8 cellular contexts compared by ENCODE assay signal in genomic region chr5:59893436-59894227, GRCh38. TPM values are rescaled to one million over a fixed set of nuclear protein-coding genes. Genes with fewer than 3 reads are reported as not detected.
DNase-seq lines count a peak whose midpoint lies in the region; ATAC-seq, FAIRE-seq and TF ChIP-seq lines count a peak whose summit lies in the region.

Gene PDE4D (minus strand): TSS chr5:59893726.

- H3K4me3 ChIP-seq in esophagus squamous epithelium (peak within 1 kb of the TSS in 3 of 4 donors; percentile 27 to 55 (median 35)), mononuclear cell (ENCODE audit: low read length) (no peak within 1 kb of the TSS), upper lobe of left lung (peak within 1 kb of the TSS in 2 of 4 donors; percentile 3 to 29)

- CTCF ChIA-PET in T-cell (lab: Charles Lee) = no interaction called here

- peaks cover 0 to 11% (median 0%) of the 10 kb centered on the region in 3 donors for H3K4me1 ChIP-seq in esophagus squamous epithelium
- peaks cover 4% of the 10 kb centered on the region for H3K4me1 ChIP-seq in mononuclear cell (ENCODE audit: insufficient read depth, low read length)
- H3K4me1 ChIP-seq in upper lobe of left lung = peaks cover 5 to 10% (median 7%) of the 10 kb centered on the region in 4 donors

- peak; percentile 51 for DNase-seq in Ammon's horn (ENCODE audit: low spot score)
- DNase-seq in H54 (ENCODE audit: insufficient read length, low spot score) = peak; percentile 35
- peak in 1 of 34 experiments; percentile 1 for DNase-seq in T-cell
- DNase-seq in esophagus squamous epithelium (lab: John Stamatoyannopoulos, UW) = no peak
- peak; percentile 54 to 84 for DNase-seq in upper lobe of left lung

- H3K4me3 Mint-ChIP-seq in T-cell = peak within 1 kb of the TSS in 1 of 3 donors; percentile 36

- 0 to 11% methylated on average over 4 to 8 of the region's 62 CpGs for WGBS in esophagus squamous epithelium, 2 donors
- 4 to 5% methylated on average over 10 to 42 of the region's 62 CpGs for WGBS in upper lobe of left lung, 2 donors

- intact Hi-C loops in esophagus squamous epithelium (cut with DNase I) = no loop called here

- H3K4me1 Mint-ChIP-seq in T-cell = peaks cover 4 to 10% (median 5%) of the 10 kb centered on the region in 3 donors

- POLR2A ChIA-PET in T-cell (lab: Charles Lee) = no interaction called here

- H3K9me3 Mint-ChIP-seq in T-cell = no peaks in the 10 kb centered on the region

- TF ChIP-seq POLR2A in H54 (IDR thresholded peaks at IDR 0.05; ENCODE audit: low read depth, low read length) (no peak), esophagus squamous epithelium (IDR thresholded peaks at IDR 0.05) (no peak), upper lobe of left lung (IDR thresholded peaks at IDR 0.05) (no peak)

- no peaks in the 10 kb centered on the region for H3K36me3 ChIP-seq in esophagus squamous epithelium
- no peaks in the 10 kb centered on the region for H3K36me3 ChIP-seq in upper lobe of left lung

- H3K27ac ChIP-seq in esophagus squamous epithelium = no peak within 1 kb of the TSS
- H3K27ac ChIP-seq in upper lobe of left lung = no peak within 1 kb of the TSS

- H3K36me3 Mint-ChIP-seq in T-cell = no peaks in the 10 kb centered on the region

- H3K27ac Mint-ChIP-seq in T-cell = no peak within 1 kb of the TSS

- TF ChIP-seq CTCF in esophagus squamous epithelium (IDR thresholded peaks at IDR 0.05) = no peak
- no peak for TF ChIP-seq CTCF in upper lobe of left lung (IDR thresholded peaks at IDR 0.05)

- peaks cover 39 to 47% of the 10 kb centered on the region in 2 donors for H3K27me3 Mint-ChIP-seq in T-cell

- FAIRE-seq in H54 (lab: Jason Lieb, UNC) = no peak

- H3K27me3 ChIP-seq in esophagus squamous epithelium = peaks cover 0 to 37% (median 0%) of the 10 kb centered on the region in 4 donors
- H3K27me3 ChIP-seq in mononuclear cell (ENCODE audit: insufficient read depth, low read length) = peaks cover 43% of the 10 kb centered on the region
- peaks cover 0 to 9% (median 2%) of the 10 kb centered on the region in 4 donors for H3K27me3 ChIP-seq in upper lobe of left lung

- H3K9me3 ChIP-seq in esophagus squamous epithelium (no peaks in the 10 kb centered on the region), mononuclear cell (ENCODE audit: low read depth, low read length) (no peaks in the 10 kb centered on the region), upper lobe of left lung (no peaks in the 10 kb centered on the region)

- ATAC-seq in T-cell (replicated peaks in 1 of 4) = no peak
- ATAC-seq in upper lobe of left lung (ENCODE audit: low FRiP score in 2 of 2) = peak; percentile 76 to 85
- ATAC-seq in HG02678 (IDR thresholded peaks at IDR 0.05; ENCODE audit: unreplicated experiment) = no peak
- ATAC-seq in HG03095 (IDR thresholded peaks at IDR 0.05; ENCODE audit: unreplicated experiment) = no peak

- TF ChIP-seq EP300 in upper lobe of left lung (IDR thresholded peaks at IDR 0.05) = no peak

RNA-seq across cellular contexts. Expression of gene PDE4D, which starts in this region (rescaled TPM):
- total RNA-seq in T-cell = 100 to 1,000 TPM in 1 of 5 donors, 10 to 100 TPM in 4; 45.1 to 136 (median 64.9) TPM
- total RNA-seq in esophagus squamous epithelium = 10 to 100 TPM in 2 of 4 donors, 1 to 10 TPM in 2; 6.0 to 36.2 (median 10.0) TPM
- total RNA-seq in mononuclear cell = 171 TPM
- total RNA-seq in upper lobe of left lung = 100 to 1,000 TPM in 2 of 6 donors, 10 to 100 TPM in 4; 50.4 to 188 (median 84.0) TPM

Comparison
In these comparisons a context has a peak if more than half of its experiments do, and no peak if none do; other contexts are left out.
1. ATAC-seq: peak in upper lobe of left lung (2 of 2); none in T-cell (0 of 4), HG02678 (single experiment) and HG03095 (single experiment).